In genomic region chr7:151087247-151088018, GRCh38 we compare ENCODE assay signal across 1 cellular context.
TF ChIP-seq lines count a peak whose summit lies in the region.

No MANE protein-coding gene starts in this region.

TF ChIP-seq in HepG2, 621 proteins besides CTCF, POLR2A, EP300 and RAD21 (continued from another document and continues in another):
- TF ChIP-seq AHDC1 (CRISPR knock-in tag; IDR thresholded peaks at IDR 0.05; ENCODE audit: borderline replicate concordance) (no peak), THAP7 (CRISPR knock-in tag; IDR thresholded peaks at IDR 0.05) (no peak; the same call in 1 of the 2 replicates), ZNF557 (CRISPR knock-in tag; IDR thresholded peaks at IDR 0.05) (no peak), MIER2 (CRISPR knock-in tag; IDR thresholded peaks at IDR 0.05) (no peak), IRF1 (CRISPR knock-in tag; IDR thresholded peaks at IDR 0.05; ENCODE audit: low read depth) (no peak), CAMTA2 (CRISPR knock-in tag; IDR thresholded peaks at IDR 0.05; ENCODE audit: borderline replicate concordance) (0 out of 2 replicates have a peak, but pooled peaks have one; percentile 74), YEATS4 (CRISPR knock-in tag; IDR thresholded peaks at IDR 0.05; ENCODE audit: borderline replicate concordance) (peak; percentile 74; the same call in 1 of the 2 replicates), ZNF589 (CRISPR knock-in tag; conservative IDR thresholded peaks at IDR 0.05) (no peak), ZBTB34 (CRISPR knock-in tag; IDR thresholded peaks at IDR 0.05) (no peak), ZNF574 (CRISPR knock-in tag; IDR thresholded peaks at IDR 0.05) (no peak; the same call in none of the 2 replicates), ZFP1 (CRISPR knock-in tag; IDR thresholded peaks at IDR 0.05) (no peak), ZNF512 (CRISPR knock-in tag; IDR thresholded peaks at IDR 0.05) (no peak), PAX8 (CRISPR knock-in tag; IDR thresholded peaks at IDR 0.05; ENCODE audit: borderline replicate concordance) (no peak), ZNF263 (CRISPR knock-in tag; IDR thresholded peaks at IDR 0.05) (peak; percentile 14; the same call in 1 of the 2 replicates), HOMEZ (CRISPR knock-in tag; IDR thresholded peaks at IDR 0.05; ENCODE audit: low read depth) (no peak), HOXA3 (CRISPR knock-in tag; IDR thresholded peaks at IDR 0.05) (no peak; the same call in none of the 2 replicates), NFYB (CRISPR knock-in tag; IDR thresholded peaks at IDR 0.05) (no peak), HNF4G (IDR thresholded peaks at IDR 0.05; ENCODE audit: borderline replicate concordance, low read depth, low read length) (peak; percentile 42), HNF4G (CRISPR knock-in tag; IDR thresholded peaks at IDR 0.05; ENCODE audit: borderline replicate concordance, low read depth) (no peak; the same call in 1 of the 2 replicates), SRSF1 (optimal IDR thresholded peaks at IDR 0.05; ENCODE audit: low read depth, low read length) (no peak), ZBTB46 (CRISPR knock-in tag; IDR thresholded peaks at IDR 0.05; ENCODE audit: borderline replicate concordance) (no peak), ZNF235 (CRISPR knock-in tag; IDR thresholded peaks at IDR 0.05; ENCODE audit: borderline replicate concordance) (peak; percentile 67; the same call in 1 of the 2 replicates), IRF9 (CRISPR knock-in tag; IDR thresholded peaks at IDR 0.05; ENCODE audit: borderline replicate concordance) (no peak), ISX (CRISPR knock-in tag; conservative IDR thresholded peaks at IDR 0.05) (no peak), TBP (CRISPR knock-in tag; IDR thresholded peaks at IDR 0.05) (no peak), NAIF1 (CRISPR knock-in tag; IDR thresholded peaks at IDR 0.05; ENCODE audit: borderline replicate concordance) (no peak), LBX2 (CRISPR knock-in tag; IDR thresholded peaks at IDR 0.05; ENCODE audit: borderline replicate concordance) (peak; percentile 18; the same call in 1 of the 2 replicates), CREB3 (CRISPR knock-in tag; IDR thresholded peaks at IDR 0.05) (0 out of 2 replicates have a peak, but pooled peaks have one; percentile 34), ZNF768 (CRISPR knock-in tag; IDR thresholded peaks at IDR 0.05) (no peak), ZNF44 (CRISPR knock-in tag; IDR thresholded peaks at IDR 0.05) (0 out of 2 replicates have a peak, but pooled peaks have one; percentile 30), ATF4 (CRISPR knock-in tag; IDR thresholded peaks at IDR 0.05) (no peak)
